8 cellular contexts compared by ENCODE assay signal in genomic region chr2:144516981-144517824, GRCh38. TPM values are rescaled to one million over a fixed set of nuclear protein-coding genes. Genes with fewer than 3 reads are reported as not detected.
A peak's percentile ranks its signal among the peaks of the same experiment; 100 is the strongest.
DNase-seq lines count a peak whose midpoint lies in the region; ATAC-seq and TF ChIP-seq lines count a peak whose summit lies in the region.

No MANE protein-coding gene starts in this region.

- H3K9me3 Mint-ChIP-seq in central memory CD8-positive, alpha-beta T cell = no peaks in the 10 kb centered on the region

- H3K4me3 ChIP-seq in DND-41 (ENCODE audit: low read depth in 1 of 2, low read length in 2 of 2) (peak overlapping the region; percentile 55 to 71; a peak in 3 of 4 replicates), HL-60 (replicated peaks; ENCODE audit: insufficient read depth, low read length) (peak overlapping the region; percentile 62)

- H3K9me3 ChIP-seq in DND-41 (ENCODE audit: insufficient read depth, low read length, severe bottlenecking) = no peaks in the 10 kb centered on the region

- DNase-seq in DND-41 (peak; percentile 33), HL-60 (ENCODE audit: low read depth in 1 of 2, low spot score in 1 of 2) (peak in 1 of 2 experiments; percentile 51), T-helper 1 cell (peak in 3 of 5 donors; percentile 16 to 76 (median 29)), left colon (peak in 1 of 2 donors; percentile 44), GM19238 (ENCODE audit: insufficient read length, low spot score) (no peak)
- peak in 1 of 2 donors; percentile 63 for DNase-seq in central memory CD8-positive, alpha-beta T cell (ENCODE audit: low spot score in 2 of 2)
- peak; percentile 55 to 58 for DNase-seq in stimulated activated CD4-positive, alpha-beta T cell treated with anti-CD3 and anti-CD28 coated beads, Interleukin-2, amount 100 ng/mL, for 24 hours

- TF ChIP-seq CTCF in DND-41 (IDR thresholded peaks at IDR 0.05; ENCODE audit: borderline replicate concordance, extremely low read depth, low read length, poor library complexity, severe bottlenecking) = no peak
- no peak for TF ChIP-seq CTCF in HL-60 (IDR thresholded peaks at IDR 0.05; ENCODE audit: insufficient read depth, low read length)

- peak; percentile 52 for ATAC-seq in DND-41 (ENCODE audit: insufficient read depth, low read depth)
- ATAC-seq in GM21381 (IDR thresholded peaks at IDR 0.05; ENCODE audit: unreplicated experiment) = peak; percentile 47
- ATAC-seq in central memory CD8-positive, alpha-beta T cell (replicated peaks; ENCODE audit: extremely low read depth, poor library complexity, severe bottlenecking) = peak; percentile 68
- ATAC-seq in left colon = peak; percentile 45

- H3K27ac ChIP-seq in DND-41 (ENCODE audit: low read length) (peak overlapping the region; percentile 83), HL-60 (replicated peaks) (peak overlapping the region; percentile 98)

- H3K27me3 Mint-ChIP-seq in central memory CD8-positive, alpha-beta T cell = peaks cover 2% of the 10 kb centered on the region

- peak overlapping the region; percentile 75 for H3K9ac ChIP-seq in DND-41 (ENCODE audit: low read depth, low read length)

- peaks cover 40% of the 10 kb centered on the region for H3K36me3 Mint-ChIP-seq in central memory CD8-positive, alpha-beta T cell (ENCODE audit: insufficient read depth)

- H3K27me3 ChIP-seq in DND-41 (ENCODE audit: insufficient read depth, low read length, poor library complexity) (peaks cover 18% of the 10 kb centered on the region), HL-60 (ENCODE audit: insufficient read depth, poor library complexity, severe bottlenecking) (no peaks in the 10 kb centered on the region)

- peak overlapping the region; percentile 83 for H3K4me2 ChIP-seq in DND-41 (ENCODE audit: insufficient read depth, low read length)

- H3K27ac Mint-ChIP-seq in central memory CD8-positive, alpha-beta T cell (ENCODE audit: low read depth) = no peak overlapping the region

- H3K36me3 ChIP-seq in DND-41 (ENCODE audit: insufficient read depth, low read length) = no peaks in the 10 kb centered on the region

- H3K4me3 Mint-ChIP-seq in central memory CD8-positive, alpha-beta T cell = no peak overlapping the region

- intact Hi-C loops in left colon (cut with DNase I, micrococcal nuclease) = loop anchor here in 1 of 2 donors (10.0 kb wide), 1 partner anchor 1082 kb away; no protein-coding TSS in a partner anchor

- H2AFZ ChIP-seq in DND-41 (ENCODE audit: low read depth, low read length) = peak overlapping the region; percentile 80

- H3K4me1 Mint-ChIP-seq in central memory CD8-positive, alpha-beta T cell = peaks cover 52% of the 10 kb centered on the region

- H3K79me2 ChIP-seq in DND-41 (ENCODE audit: insufficient read depth, low read length) = peaks cover 51% of the 10 kb centered on the region

- H4K20me1 ChIP-seq in DND-41 (ENCODE audit: insufficient read depth, low read length) = 0 out of 2 replicates have a peak, but pooled peaks cover 4% of the 10 kb centered on the region

- peaks cover 54% of the 10 kb centered on the region for H3K4me1 ChIP-seq in DND-41 (ENCODE audit: insufficient read depth, low read length)

RNA-seq across cellular contexts. Expression of gene ZEB2, which starts 2.7 kb away (rescaled TPM):
- total RNA-seq in left colon = 10 to 100 TPM; 15.4 to 41.1 TPM
